In the genomic region with DNA sequence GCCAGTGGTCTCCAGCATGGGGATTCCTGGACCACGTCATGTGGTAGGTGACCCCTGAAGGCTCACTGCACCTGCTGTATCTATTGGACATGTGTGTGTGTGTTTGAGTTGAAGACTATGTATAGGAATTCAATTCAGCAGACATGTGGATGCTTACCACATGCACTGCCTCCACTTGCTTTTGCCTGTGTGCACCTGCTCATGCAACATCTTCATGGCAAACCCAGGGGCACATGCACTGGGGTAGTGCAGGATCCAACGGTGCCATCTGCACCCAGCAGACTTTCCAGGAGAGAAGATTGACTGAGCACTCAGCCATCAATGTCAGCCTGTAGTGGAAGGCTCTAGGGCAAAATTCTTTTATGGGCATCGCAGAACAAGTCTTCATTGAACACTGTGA, we compare ENCODE assay signal across 17 cellular contexts.
A peak's percentile ranks its signal among the peaks of the same experiment; 100 is the strongest.
DNase-seq lines count a peak whose midpoint lies in the region; ATAC-seq, FAIRE-seq and TF ChIP-seq lines count a peak whose summit lies in the region.
"Had no signal": no experiment of that assay in that cellular context is flagged by ENCODE, and none has a peak within 500 bp of the region (broad histone marks: within the 10 kb centered on the region; RNA-seq: fewer than 3 reads in every experiment).

No MANE protein-coding gene starts in this region.

- H2AFZ ChIP-seq in DND-41 (ENCODE audit: low read depth, low read length): no peak overlapping the region

- peaks cover 89% of the 10 kb centered on the region for H3K79me2 ChIP-seq in DND-41 (ENCODE audit: insufficient read depth, low read length)

- FAIRE-seq in HTR-8/SVneo (lab: Jason Lieb, UNC): peak; percentile 95
- FAIRE-seq: A204.1, D721Med, H1, K562 had no signal

- H3K4me1 ChIP-seq in DND-41 (ENCODE audit: insufficient read depth, low read length): peaks cover 100% of the 10 kb centered on the region
- peaks cover 44% of the 10 kb centered on the region for H3K4me1 ChIP-seq in thymus (ENCODE audit: control insufficient read depth, insufficient read depth, low read length)
- H3K4me1 ChIP-seq in BE2C: no peaks in the 10 kb centered on the region
- H3K4me1 ChIP-seq: Caco-2 had no signal

- H3K4me3 ChIP-seq in DND-41 (ENCODE audit: low read depth in 1 of 2, low read length in 2 of 2) (peak overlapping the region; percentile 19 to 61; a peak in 3 of 4 replicates), thymus (ENCODE audit: low read length) (peak overlapping the region; percentile 49), BE2C (ENCODE audit: low read depth, low read length) (no peak overlapping the region)
- H3K4me3 ChIP-seq: K562 had no signal

- TF ChIP-seq CTCF in DND-41 (IDR thresholded peaks at IDR 0.05; ENCODE audit: borderline replicate concordance, extremely low read depth, low read length, poor library complexity, severe bottlenecking) (no peak), BE2C (IDR thresholded peaks at IDR 0.05; ENCODE audit: low read depth, low read length) (no peak)

- no peaks in the 10 kb centered on the region for H4K20me1 ChIP-seq in DND-41 (ENCODE audit: insufficient read depth, low read length)

- peak overlapping the region; percentile 70 for H3K4me2 ChIP-seq in DND-41 (ENCODE audit: insufficient read depth, low read length)

- no peaks in the 10 kb centered on the region for H3K27me3 ChIP-seq in DND-41 (ENCODE audit: insufficient read depth, low read length, poor library complexity)
- H3K27me3 ChIP-seq in thymus (ENCODE audit: control insufficient read depth, insufficient read depth): no peaks in the 10 kb centered on the region
- H3K27me3 ChIP-seq in BE2C: no peaks in the 10 kb centered on the region

- peaks cover 54% of the 10 kb centered on the region for H3K36me3 ChIP-seq in DND-41 (ENCODE audit: insufficient read depth, low read length)
- H3K36me3 ChIP-seq in thymus (ENCODE audit: control insufficient read depth, insufficient read depth): no peaks in the 10 kb centered on the region
- H3K36me3 ChIP-seq in BE2C: no peaks in the 10 kb centered on the region

- H3K9ac ChIP-seq in DND-41 (ENCODE audit: low read depth, low read length): peak overlapping the region; percentile 73

- DNase-seq in DND-41 (peak; percentile 54), HTR-8/SVneo (ENCODE audit: insufficient read length, low spot score) (no peak), left lobe of liver (ENCODE audit: low spot score) (peak; percentile 33), NCI-H446 treated with DMSO at 0.1 percent for 48 hours (lab: John Stamatoyannopoulos, UW) (no peak), occipital lobe (lab: John Stamatoyannopoulos, UW) (no peak), BE2C (no peak)
- DNase-seq: ACHN; Caco-2; CD4-positive, alpha-beta T cell; GDM1; H9 had no signal

- H3K9me3 ChIP-seq in DND-41 (ENCODE audit: insufficient read depth, low read length, severe bottlenecking): no peaks in the 10 kb centered on the region
- no peaks in the 10 kb centered on the region for H3K9me3 ChIP-seq in thymus (ENCODE audit: control insufficient read depth)
- H3K9me3 ChIP-seq in BE2C: no peaks in the 10 kb centered on the region
- H3K9me3 ChIP-seq: Caco-2 had no signal

- 60% methylated on average over 3 of the region's 3 CpGs for WGBS in thymus

- H3K27ac ChIP-seq in DND-41 (ENCODE audit: low read length): peak overlapping the region; percentile 98
- H3K27ac ChIP-seq in thymus (ENCODE audit: low read depth): peak overlapping the region; percentile 25
- H3K27ac ChIP-seq: C4-2B had no signal

- peak; percentile 8; the same call in 1 of the 3 replicates for ATAC-seq in DND-41 (ENCODE audit: insufficient read depth, low read depth)
- ATAC-seq in left lobe of liver: no peak
- ATAC-seq: K562 had no signal

Comparison
In these comparisons a context has a peak if more than half of its experiments do, and no peak if none do; other contexts are left out.
1. DNase-seq: peak in DND-41 (single experiment) and left lobe of liver (single experiment); none in HTR-8/SVneo (single experiment), NCI-H446 treated with DMSO at 0.1 percent for 48 hours (single experiment), occipital lobe (single experiment) and BE2C (single experiment).